In genomic region chr5:116454417-116454927, GRCh38 we compare ENCODE assay signal across 8 cellular contexts.
A peak's percentile ranks its signal among the peaks of the same experiment; 100 is the strongest.
DNase-seq lines count a peak whose midpoint lies in the region; ATAC-seq and TF ChIP-seq lines count a peak whose summit lies in the region.

No MANE protein-coding gene starts in this region.

- no peak overlapping the region for H3K27ac ChIP-seq in prostate gland

- DNase-seq in COLO829 (ENCODE audit: low spot score), result peak; percentile 53
- DNase-seq in UCSD-AML1 (lab: John Stamatoyannopoulos, UW; ENCODE audit: unreplicated experiment), result peak; percentile 68
- DNase-seq in kidney epithelial cell (ENCODE audit: low read depth), result peak; percentile 52
- DNase-seq in prostate gland (ENCODE audit: low spot score), result no peak
- no peak for DNase-seq in activated CD4-positive, alpha-beta T cell treated with anti-CD3 and anti-CD28 coated beads for 1 hour
- no peak for DNase-seq in activated CD4-positive, CD25-positive, alpha-beta regulatory T cell treated with anti-CD3 and anti-CD28 coated beads, Interleukin-2, amount 50 U/mL, for 72 hours

- H3K36me3 ChIP-seq in kidney epithelial cell (ENCODE audit: control insufficient read depth, insufficient read depth, low read length), result no peaks in the 10 kb centered on the region
- no peaks in the 10 kb centered on the region for H3K36me3 ChIP-seq in prostate gland

- H3K4me1 ChIP-seq in prostate gland (replicated peaks), result no peaks in the 10 kb centered on the region

- peak; percentile 99 for ATAC-seq in GM19463 (IDR thresholded peaks at IDR 0.05; ENCODE audit: unreplicated experiment)
- ATAC-seq in HG03378 (IDR thresholded peaks at IDR 0.05; ENCODE audit: unreplicated experiment), result peak; percentile 99

- intact Hi-C loops in prostate gland (cut with DNase I), result no loop called here

- H3K9me3 ChIP-seq in prostate gland, result no peaks in the 10 kb centered on the region

- WGBS in prostate gland, result 51% methylated on average over 9 of the region's 9 CpGs

- TF ChIP-seq CTCF in kidney epithelial cell (IDR thresholded peaks at IDR 0.05; ENCODE audit: insufficient read depth, low read length, poor library complexity, severe bottlenecking), result no peak
- no peak for TF ChIP-seq CTCF in prostate gland (IDR thresholded peaks at IDR 0.05)

- H3K27me3 ChIP-seq in kidney epithelial cell (ENCODE audit: control insufficient read depth, insufficient read depth, low read length), result no peaks in the 10 kb centered on the region
- H3K27me3 ChIP-seq in prostate gland (replicated peaks; ENCODE audit: insufficient read depth), result no peaks in the 10 kb centered on the region

- no peak for TF ChIP-seq POLR2A in prostate gland (IDR thresholded peaks at IDR 0.05)

- no peak overlapping the region for H3K4me3 ChIP-seq in kidney epithelial cell (ENCODE audit: low read depth, low read length)
- H3K4me3 ChIP-seq in prostate gland, result no peak overlapping the region

Comparison
In these comparisons a context has a peak if more than half of its experiments do, and no peak if none do; other contexts are left out.
1. DNase-seq: peak in COLO829 (single experiment), UCSD-AML1 (single experiment) and kidney epithelial cell (single experiment); none in prostate gland (single experiment), activated CD4-positive, alpha-beta T cell treated with anti-CD3 and anti-CD28 coated beads for 1 hour (single experiment) and activated CD4-positive, CD25-positive, alpha-beta regulatory T cell treated with anti-CD3 and anti-CD28 coated beads, Interleukin-2, amount 50 U/mL, for 72 hours (single experiment).